1 cellular context compared by ENCODE assay signal in the genomic region with DNA sequence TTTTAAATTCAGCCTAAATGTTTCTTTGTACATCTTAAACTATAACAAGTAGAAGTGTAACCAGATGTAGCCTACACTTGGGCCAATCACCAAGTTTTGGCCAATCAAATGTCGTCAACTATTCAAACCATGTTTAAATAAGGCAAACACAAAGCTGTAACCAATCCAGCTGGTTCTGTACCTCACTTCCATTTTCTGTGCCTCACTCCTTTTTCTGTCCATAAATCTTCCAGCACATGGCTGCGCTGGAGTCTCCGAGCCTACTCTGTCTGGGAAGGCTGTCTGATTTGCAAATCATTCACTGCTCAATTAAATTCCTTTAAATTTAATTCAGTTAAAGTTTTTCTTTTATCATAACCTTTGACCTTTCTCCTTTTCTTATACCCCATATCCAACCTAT.
TF ChIP-seq lines count a peak whose summit lies in the region.

No MANE protein-coding gene starts in this region.

TF ChIP-seq in GM23338, 12 proteins besides CTCF, POLR2A, EP300 and RAD21 (continued from another document):
- TF ChIP-seq JUNB (IDR thresholded peaks at IDR 0.05; ENCODE audit: unreplicated experiment): no peak
